Comparison of ENCODE assay signal across 8 cellular contexts in genomic region chrX:130108647-130109428, GRCh38. TPM values are rescaled to one million over a fixed set of nuclear protein-coding genes. Genes with fewer than 3 reads are reported as not detected.
A peak's percentile ranks its signal among the peaks of the same experiment; 100 is the strongest.
DNase-seq lines count a peak whose midpoint lies in the region; ATAC-seq, FAIRE-seq and TF ChIP-seq lines count a peak whose summit lies in the region.

No MANE protein-coding gene starts in this region.

- POLR2A ChIA-PET in CD8-positive, alpha-beta T cell (lab: Charles Lee), result interaction anchor here (0.8 to 1.8 kb wide), 2 partner anchors 11 to 17 kb away, joined by 5 read pairs; no protein-coding TSS in a partner anchor

- H3K9me3 Mint-ChIP-seq in CD8-positive, alpha-beta T cell, result no peaks in the 10 kb centered on the region

- peak overlapping the region; percentile 35 for H3K27ac ChIP-seq in CD8-positive, alpha-beta T cell (ENCODE audit: low read depth, low read length)
- no peak overlapping the region for H3K27ac ChIP-seq in testis

- H3K36me3 Mint-ChIP-seq in CD8-positive, alpha-beta T cell, result peaks cover 7% of the 10 kb centered on the region

- H3K36me3 ChIP-seq in CD8-positive, alpha-beta T cell (ENCODE audit: insufficient read depth, low read length), result no peaks in the 10 kb centered on the region
- H3K36me3 ChIP-seq in bronchial epithelial cell (ENCODE audit: control insufficient read depth, insufficient read depth, low read length) (no peaks in the 10 kb centered on the region), testis (ENCODE audit: low read depth, missing control alignments) (no peaks in the 10 kb centered on the region)

- CTCF ChIA-PET in CD8-positive, alpha-beta T cell (lab: Charles Lee), result interaction anchor here (1.3 to 2.0 kb wide), 4 partner anchors 13 to 28 kb away, joined by 5 to 6 read pairs (median 5); no protein-coding TSS in a partner anchor

- H3K4me3 ChIP-seq in CD8-positive, alpha-beta T cell (ENCODE audit: low read depth, low read length), result peak overlapping the region; percentile 54
- H3K4me3 ChIP-seq in bronchial epithelial cell (ENCODE audit: low read depth, low read length) (peak overlapping the region; percentile 60), mononuclear cell (ENCODE audit: low read length) (peak overlapping the region; percentile 61), testis (peak overlapping the region in 1 of 2 donors; percentile 56)

- peak overlapping the region; percentile 94 for H3K27ac Mint-ChIP-seq in CD8-positive, alpha-beta T cell

- H3K4me3 Mint-ChIP-seq in CD8-positive, alpha-beta T cell, result peak overlapping the region; percentile 87

- no peak for TF ChIP-seq CTCF in CD8-positive, alpha-beta T cell (IDR thresholded peaks at IDR 0.05)
- TF ChIP-seq CTCF in bronchial epithelial cell (IDR thresholded peaks at IDR 0.05; ENCODE audit: insufficient read depth, low read length, severe bottlenecking) (no peak), testis (IDR thresholded peaks at IDR 0.05) (no peak)

- intact Hi-C loops in CD8-positive, alpha-beta T cell (cut with DNase I, micrococcal nuclease), result loop anchor here in 1 of 2 experiments (1.0 kb wide), 1 partner anchor 25 kb away; no protein-coding TSS in a partner anchor
- intact Hi-C loops in testis (cut with DNase I; ENCODE audit: low total_unique reads), result no loop called here

- no peaks in the 10 kb centered on the region for H3K9me3 ChIP-seq in CD8-positive, alpha-beta T cell (ENCODE audit: low read length)
- no peaks in the 10 kb centered on the region for H3K9me3 ChIP-seq in mononuclear cell (ENCODE audit: low read depth, low read length)
- no peaks in the 10 kb centered on the region for H3K9me3 ChIP-seq in testis

- peak; percentile 79 for FAIRE-seq in RCC 7860 (lab: Jason Lieb, UNC)
- FAIRE-seq in bronchial epithelial cell (lab: Jason Lieb, UNC), result no peak

- 25 to 48% methylated on average over 4 to 7 of the region's 9 CpGs for WGBS in testis, 2 donors

- H3K27me3 Mint-ChIP-seq in CD8-positive, alpha-beta T cell (ENCODE audit: low read depth), result no peaks in the 10 kb centered on the region

- TF ChIP-seq POLR2A in testis (IDR thresholded peaks at IDR 0.05), result no peak

- peaks cover 42% of the 10 kb centered on the region for H3K4me1 Mint-ChIP-seq in CD8-positive, alpha-beta T cell (ENCODE audit: low read depth)

- peak; percentile 39 for ATAC-seq in CD8-positive, alpha-beta T cell
- ATAC-seq in GM19023 (IDR thresholded peaks at IDR 0.05; ENCODE audit: unreplicated experiment) (peak; percentile 52), HG03095 (IDR thresholded peaks at IDR 0.05; ENCODE audit: unreplicated experiment) (peak; percentile 59)

- peak in 5 of 7 experiments; percentile 24 to 53 (median 41) for DNase-seq in CD8-positive, alpha-beta T cell
- DNase-seq in RCC 7860 (ENCODE audit: low spot score) (peak; percentile 41), bronchial epithelial cell (ENCODE audit: low read depth) (peak; percentile 42), testis (no peak), COLO829 (ENCODE audit: low spot score) (no peak)

- peaks cover 18% of the 10 kb centered on the region for H3K4me1 ChIP-seq in CD8-positive, alpha-beta T cell (ENCODE audit: insufficient read depth, low read length)
- peaks cover 59% of the 10 kb centered on the region for H3K4me1 ChIP-seq in mononuclear cell (ENCODE audit: insufficient read depth, low read length)
- H3K4me1 ChIP-seq in testis, result no peaks in the 10 kb centered on the region

- no peaks in the 10 kb centered on the region for H3K27me3 ChIP-seq in CD8-positive, alpha-beta T cell (ENCODE audit: insufficient read depth, low read length)
- no peaks in the 10 kb centered on the region for H3K27me3 ChIP-seq in bronchial epithelial cell (ENCODE audit: control insufficient read depth, insufficient read depth, low read length)
- H3K27me3 ChIP-seq in mononuclear cell (ENCODE audit: insufficient read depth, low read length), result no peaks in the 10 kb centered on the region
- no peaks in the 10 kb centered on the region for H3K27me3 ChIP-seq in testis

RNA-seq across cellular contexts. Expression of gene ELF4, which starts 1.5 kb away (rescaled TPM):
- 10 to 100 TPM; 11.7 to 13.8 TPM for total RNA-seq in CD8-positive, alpha-beta T cell
- 9.0 and 11.5 TPM in 2 replicates for total RNA-seq in bronchial epithelial cell
- 52.1 TPM for total RNA-seq in mononuclear cell
- total RNA-seq in testis, result 1 to 10 TPM; 4.2 to 5.0 TPM
- 10.2 TPM for polyA plus RNA-seq in testis (ENCODE audit: insufficient read depth, low read depth, low replicate concordance)

RNA-seq across cellular contexts. Expression of gene AIFM1, which starts 56.8 kb away (rescaled TPM):
- total RNA-seq in CD8-positive, alpha-beta T cell, result 1 to 10 TPM; 4.4 to 4.9 TPM
- total RNA-seq in bronchial epithelial cell, result 23.8 and 26.6 TPM in 2 replicates
- 5.0 TPM for total RNA-seq in mononuclear cell
- total RNA-seq in testis, result 10 to 100 TPM; 55.1 to 70.1 TPM
- 67.1 TPM for polyA plus RNA-seq in testis (ENCODE audit: insufficient read depth, low read depth, low replicate concordance)

Comparison
In these comparisons a context has a peak if more than half of its experiments do, and no peak if none do; other contexts are left out.
1. DNase-seq: peak in CD8-positive, alpha-beta T cell (5 of 7), RCC 7860 (single experiment) and bronchial epithelial cell (single experiment); none in testis (single experiment) and COLO829 (single experiment).
2. Peak in every context shown above with its lines, with median percentiles within 50 percentile points of each other: ATAC-seq.